Comparison of ENCODE assay signal across 1 cellular context in the genomic region with DNA sequence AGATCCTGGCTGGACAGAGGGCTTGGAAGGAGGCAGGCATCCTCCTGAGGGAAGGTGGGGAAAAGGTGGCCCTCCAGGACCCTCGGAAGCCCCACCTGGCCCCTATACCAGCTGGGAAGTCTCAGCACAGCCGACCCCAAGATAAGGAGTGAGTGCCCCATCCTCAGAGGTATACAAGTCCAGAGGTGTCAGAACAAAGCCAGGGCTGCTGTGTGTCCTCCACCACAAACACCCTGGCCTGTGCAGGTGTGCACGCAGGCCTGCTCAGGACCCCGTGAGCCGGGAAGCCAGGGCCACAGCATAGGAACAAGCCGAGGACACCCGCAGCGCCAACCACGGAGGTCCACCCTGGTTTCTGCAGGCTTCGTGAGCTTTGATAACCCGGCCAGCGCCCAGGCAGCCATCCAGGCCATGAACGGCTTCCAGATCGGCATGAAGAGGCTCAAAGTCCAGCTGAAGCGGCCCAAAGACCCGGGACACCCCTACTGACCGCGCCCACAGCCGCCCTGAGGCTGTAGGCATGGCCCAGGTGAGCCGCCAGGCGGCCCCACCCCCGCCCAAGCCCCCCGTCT.
TF ChIP-seq lines count a peak whose summit lies in the region.

No MANE protein-coding gene starts in this region.

TF ChIP-seq in SK-N-SH, 30 proteins besides CTCF, POLR2A, EP300 and RAD21 (continued from another document):
- TF ChIP-seq, protein P1, sequence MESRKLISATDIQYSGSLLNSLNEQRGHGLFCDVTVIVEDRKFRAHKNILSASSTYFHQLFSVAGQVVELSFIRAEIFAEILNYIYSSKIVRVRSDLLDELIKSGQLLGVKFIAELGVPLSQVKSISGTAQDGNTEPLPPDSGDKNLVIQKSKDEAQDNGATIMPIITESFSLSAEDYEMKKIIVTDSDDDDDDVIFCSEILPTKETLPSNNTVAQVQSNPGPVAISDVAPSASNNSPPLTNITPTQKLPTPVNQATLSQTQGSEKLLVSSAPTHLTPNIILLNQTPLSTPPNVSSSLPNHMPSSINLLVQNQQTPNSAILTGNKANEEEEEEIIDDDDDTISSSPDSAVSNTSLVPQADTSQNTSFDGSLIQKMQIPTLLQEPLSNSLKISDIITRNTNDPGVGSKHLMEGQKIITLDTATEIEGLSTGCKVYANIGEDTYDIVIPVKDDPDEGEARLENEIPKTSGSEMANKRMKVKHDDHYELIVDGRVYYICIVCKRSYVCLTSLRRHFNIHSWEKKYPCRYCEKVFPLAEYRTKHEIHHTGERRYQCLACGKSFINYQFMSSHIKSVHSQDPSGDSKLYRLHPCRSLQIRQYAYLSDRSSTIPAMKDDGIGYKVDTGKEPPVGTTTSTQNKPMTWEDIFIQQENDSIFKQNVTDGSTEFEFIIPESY (IDR thresholded peaks at IDR 0.05; ENCODE audit: borderline replicate concordance, low read depth), result no peak
- no peak for TF ChIP-seq TCF12 (IDR thresholded peaks at IDR 0.05)
